26 cellular contexts compared by ENCODE assay signal in the genomic region with DNA sequence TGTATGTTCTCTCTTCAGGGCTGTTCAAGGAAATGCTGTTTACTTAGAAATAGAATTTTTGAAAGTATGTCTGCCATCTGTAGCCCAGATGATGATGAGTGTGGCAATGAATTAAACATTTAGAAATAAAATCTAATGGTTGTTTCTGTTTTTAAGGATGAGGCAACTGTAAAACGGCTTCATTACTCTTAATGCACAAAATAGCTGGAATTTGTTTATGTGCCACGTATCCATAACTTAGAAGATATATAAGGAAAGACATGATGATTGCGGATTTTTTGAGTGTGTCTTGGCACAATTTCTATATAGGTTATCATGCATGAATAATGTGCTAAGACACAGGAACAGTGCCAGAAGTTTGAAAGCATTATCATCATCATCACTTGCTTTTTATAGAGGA.
"Had no signal": no experiment of that assay in that cellular context is flagged by ENCODE, and none has a peak within 500 bp of the region (broad histone marks: within the 10 kb centered on the region; RNA-seq: fewer than 3 reads in every experiment).

No MANE protein-coding gene starts in this region.

- ATAC-seq: activated CD4-positive, CD25-positive, alpha-beta regulatory T cell treated with anti-CD3 and anti-CD28 coated beads, Interleukin-2, amount 50 U/mL, for 24 hours; body of pancreas; effector memory CD8-positive, alpha-beta T cell; mucosa of descending colon; natural killer cell treated with Interleukin-12 subunit alpha and Interleukin-12 subunit beta and Interleukin-15 and Interleukin-18, amount 100 ng/mL, for 72 hours; right lobe of liver; stimulated activated naive CD8-positive, alpha-beta T cell treated with anti-CD3 and anti-CD28 coated beads, Interleukin-15, Interleukin-2, amounts not matched to agents 100 U/mL and 50 U/mL, for 24 hours; T-helper 17 cell had no signal

- H3K4me3 ChIP-seq: adrenal gland, body of pancreas, left ventricle myocardium inferior, lung, mucosa of descending colon, right lobe of liver, testis, transverse colon had no signal

- DNase-seq: activated CD4-positive, alpha-beta T cell treated with anti-CD3 and anti-CD28 coated beads for 48 hours; activated CD4-positive, alpha-beta T cell treated with anti-CD3 and anti-CD28 coated beads, Interleukin-2, amount 50 U/mL, for 48 hours; activated CD8-positive, alpha-beta memory T cell treated with anti-CD3 and anti-CD28 coated beads for 24 hours; activated effector memory CD4-positive, alpha-beta T cell treated with Interleukin-2 at 50 U/mL for 16 hours; activated naive CD4-positive, alpha-beta T cell treated with Interleukin-2 at 50 U/mL for 16 hours; adrenal gland; aorta; body of pancreas; cortex of kidney; effector memory CD8-positive, alpha-beta T cell; erythroblast; left ventricle myocardium inferior; mesendoderm; mucosa of descending colon; posterior cingulate gyrus; right lobe of liver; stimulated activated CD4-positive, alpha-beta T cell treated with anti-CD3 and anti-CD28 coated beads, Interleukin-12 subunit alpha, Interleukin-12 subunit beta, amount 100 ng/mL, for 4 hours; stimulated activated CD4-positive, alpha-beta T cell treated with anti-CD3 and anti-CD28 coated beads, Interleukin-4, amount 100 ng/mL, for 1 hour; stimulated activated naive CD8-positive, alpha-beta T cell treated with anti-CD3 and anti-CD28 coated beads, Interleukin-15, Interleukin-2, amounts not matched to agents 100 U/mL and 50 U/mL, for 24 hours; T-helper 17 cell; testis; transverse colon; WERI-Rb-1 had no signal
